ENCODE assay signal across 1 cellular context in the genomic region with DNA sequence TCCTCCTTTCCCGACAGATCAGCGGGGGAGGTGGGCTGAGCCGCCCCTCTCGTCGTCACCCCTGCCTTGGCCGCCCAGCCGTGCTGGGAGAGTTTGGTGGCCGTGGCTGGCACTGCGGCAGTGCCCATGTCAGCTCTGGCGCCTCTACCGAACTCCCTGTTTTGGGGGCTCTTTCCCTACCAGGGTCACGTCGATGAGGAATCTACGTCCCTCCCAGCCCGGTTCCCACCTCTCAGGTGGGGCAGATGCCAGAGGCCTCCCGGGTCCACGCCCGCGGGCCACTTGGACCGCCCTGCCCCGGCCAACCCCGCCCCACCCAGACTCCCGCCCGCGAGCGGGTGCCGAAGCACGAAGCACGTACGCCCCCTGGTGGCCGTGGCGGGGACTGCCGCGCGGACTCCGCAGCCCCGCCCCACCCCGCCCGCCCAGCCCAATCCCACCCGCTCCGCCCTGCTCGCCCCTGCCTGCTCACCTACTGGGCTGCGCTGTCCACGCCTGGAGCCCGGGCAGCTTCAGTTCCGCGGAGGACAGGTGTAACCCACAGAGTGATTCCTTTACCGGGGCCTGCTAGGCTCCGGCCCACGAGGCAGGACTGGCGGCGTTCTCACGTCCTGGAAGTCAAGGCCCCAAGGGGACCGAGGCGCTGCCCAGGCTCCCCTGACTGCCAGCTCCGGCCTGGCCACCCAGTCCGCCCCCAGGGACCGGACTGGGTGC.
TF ChIP-seq lines count a peak whose summit lies in the region.

No MANE protein-coding gene starts in this region.

TF ChIP-seq in A549, 52 proteins besides CTCF, POLR2A, EP300 and RAD21 (continued from another document):
- 0 out of 2 replicates have a peak, but pooled peaks have one; percentile 33 for TF ChIP-seq HOXB5 (CRISPR knock-in tag; IDR thresholded peaks at IDR 0.05)
- TF ChIP-seq GATA3 (IDR thresholded peaks at IDR 0.05; ENCODE audit: borderline replicate concordance): no peak
- no peak for TF ChIP-seq ZNF302 (CRISPR knock-in tag; IDR thresholded peaks at IDR 0.05)
- 0 out of 2 replicates have a peak, but pooled peaks have one; percentile 40 for TF ChIP-seq TP53 (CRISPR knock-in tag; IDR thresholded peaks at IDR 0.05)
- TF ChIP-seq FOSB (CRISPR knock-in tag; IDR thresholded peaks at IDR 0.05): no peak
- peak; percentile 88; the same call in 1 of the 2 replicates for TF ChIP-seq MAZ (IDR thresholded peaks at IDR 0.05; ENCODE audit: borderline replicate concordance, low read depth, low read length)
- no peak for TF ChIP-seq HOXA7 (CRISPR knock-in tag; IDR thresholded peaks at IDR 0.05)
- 0 out of 2 replicates have a peak, but pooled peaks have one; percentile 26 for TF ChIP-seq TFCP2L1 (CRISPR knock-in tag; IDR thresholded peaks at IDR 0.05)
- TF ChIP-seq SREBF2 (IDR thresholded peaks at IDR 0.05): no peak
- TF ChIP-seq MAFK (IDR thresholded peaks at IDR 0.05; ENCODE audit: partially characterized antibody): no peak
- peak; percentile 80 for TF ChIP-seq POLR2AphosphoS2 (conservative IDR thresholded peaks at IDR 0.05; ENCODE audit: low read length)
- TF ChIP-seq NFE2L2 (conservative IDR thresholded peaks at IDR 0.05; ENCODE audit: low read length): no peak
- TF ChIP-seq NR3C1 (IDR thresholded peaks at IDR 0.05): no peak
- peak; percentile 96 for TF ChIP-seq SMC3 (IDR thresholded peaks at IDR 0.05)
- peak; percentile 48 to 63; a peak in 3 of 5 replicates for TF ChIP-seq JUN (IDR thresholded peaks at IDR 0.05)
- TF ChIP-seq, protein P1, sequence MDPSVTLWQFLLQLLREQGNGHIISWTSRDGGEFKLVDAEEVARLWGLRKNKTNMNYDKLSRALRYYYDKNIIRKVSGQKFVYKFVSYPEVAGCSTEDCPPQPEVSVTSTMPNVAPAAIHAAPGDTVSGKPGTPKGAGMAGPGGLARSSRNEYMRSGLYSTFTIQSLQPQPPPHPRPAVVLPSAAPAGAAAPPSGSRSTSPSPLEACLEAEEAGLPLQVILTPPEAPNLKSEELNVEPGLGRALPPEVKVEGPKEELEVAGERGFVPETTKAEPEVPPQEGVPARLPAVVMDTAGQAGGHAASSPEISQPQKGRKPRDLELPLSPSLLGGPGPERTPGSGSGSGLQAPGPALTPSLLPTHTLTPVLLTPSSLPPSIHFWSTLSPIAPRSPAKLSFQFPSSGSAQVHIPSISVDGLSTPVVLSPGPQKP (IDR thresholded peaks at IDR 0.05; ENCODE audit: low read depth, low read length): no peak
- TF ChIP-seq ZFP36 (IDR thresholded peaks at IDR 0.05; ENCODE audit: borderline replicate concordance, partially characterized antibody): no peak
- TF ChIP-seq, protein P2, sequence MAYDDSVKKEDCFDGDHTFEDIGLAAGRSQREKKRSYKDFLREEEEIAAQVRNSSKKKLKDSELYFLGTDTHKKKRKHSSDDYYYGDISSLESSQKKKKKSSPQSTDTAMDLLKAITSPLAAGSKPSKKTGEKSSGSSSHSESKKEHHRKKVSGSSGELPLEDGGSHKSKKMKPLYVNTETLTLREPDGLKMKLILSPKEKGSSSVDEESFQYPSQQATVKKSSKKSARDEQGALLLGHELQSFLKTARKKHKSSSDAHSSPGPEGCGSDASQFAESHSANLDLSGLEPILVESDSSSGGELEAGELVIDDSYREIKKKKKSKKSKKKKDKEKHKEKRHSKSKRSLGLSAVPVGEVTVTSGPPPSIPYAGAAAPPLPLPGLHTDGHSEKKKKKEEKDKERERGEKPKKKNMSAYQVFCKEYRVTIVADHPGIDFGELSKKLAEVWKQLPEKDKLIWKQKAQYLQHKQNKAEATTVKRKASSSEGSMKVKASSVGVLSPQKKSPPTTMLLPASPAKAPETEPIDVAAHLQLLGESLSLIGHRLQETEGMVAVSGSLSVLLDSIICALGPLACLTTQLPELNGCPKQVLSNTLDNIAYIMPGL (CRISPR knock-in tag; IDR thresholded peaks at IDR 0.05; ENCODE audit: borderline replicate concordance): no peak
- no peak for TF ChIP-seq CBX8 (IDR thresholded peaks at IDR 0.05)
- no peak for TF ChIP-seq FOSL2 (IDR thresholded peaks at IDR 0.05)
- TF ChIP-seq FOSL2 (CRISPR knock-in tag; IDR thresholded peaks at IDR 0.05): no peak
- TF ChIP-seq ESRRA (IDR thresholded peaks at IDR 0.05; ENCODE audit: borderline replicate concordance, low read length): no peak
- TF ChIP-seq CHD4 (IDR thresholded peaks at IDR 0.05; ENCODE audit: borderline replicate concordance): no peak
TF ChIP-seq in A549: peak in this region for 10.
